8 cellular contexts compared by ENCODE assay signal in the genomic region with DNA sequence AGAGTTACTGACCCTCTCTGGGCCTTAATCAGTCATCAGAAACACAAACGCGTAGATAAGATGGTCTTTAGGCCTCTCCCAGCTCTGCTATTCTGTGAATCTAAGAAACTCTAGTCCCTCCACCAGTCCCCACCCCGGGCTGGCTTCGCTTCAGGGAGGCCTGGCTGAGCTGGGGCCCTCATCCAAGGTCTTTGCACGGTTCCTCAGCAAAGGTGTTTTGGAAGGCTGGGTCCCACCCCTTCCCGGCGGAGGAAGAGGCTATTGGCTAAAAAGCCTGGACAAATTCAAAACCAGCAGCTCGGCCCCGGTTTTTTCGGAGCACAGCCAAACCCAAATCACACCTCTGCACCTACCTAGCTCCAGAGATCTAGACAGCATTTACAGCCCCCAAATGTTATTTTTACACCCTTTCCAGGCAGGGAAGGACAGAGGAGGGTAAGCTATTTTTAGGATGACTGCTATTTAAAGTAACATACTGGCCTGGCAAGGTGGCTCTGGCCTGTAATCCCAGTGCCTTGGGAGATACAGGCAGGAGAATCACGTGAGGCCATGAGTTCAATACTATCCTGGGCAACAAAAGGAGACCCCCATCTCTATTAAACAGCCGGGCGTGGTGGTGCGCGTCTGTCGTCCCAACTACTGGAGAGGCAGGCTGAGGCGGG. TPM values are rescaled to one million over a fixed set of nuclear protein-coding genes. Genes with fewer than 3 reads are reported as not detected.
A peak's percentile ranks its signal among the peaks of the same experiment; 100 is the strongest.
DNase-seq lines count a peak whose midpoint lies in the region; ATAC-seq and TF ChIP-seq lines count a peak whose summit lies in the region.

No MANE protein-coding gene starts in this region.

- no peaks in the 10 kb centered on the region for H3K4me1 ChIP-seq in H9 (ENCODE audit: insufficient read depth, low read length)

- H3K9me3 Mint-ChIP-seq in H9 = no peaks in the 10 kb centered on the region
- no peaks in the 10 kb centered on the region for H3K9me3 Mint-ChIP-seq in activated T-helper 1 cell treated with anti-CD3 and anti-CD28 coated beads, Interleukin-12 subunit alpha, Interleukin-12 subunit beta, Interleukin-2, Interleukin-4 antibody, amounts not matched to agents 30 ng/mL and 10 ng/mL and 1 ng/mL, durations not matched to agents 14 hours and 24 hours and 36 hours

- H3K23me2 ChIP-seq in H9 (ENCODE audit: insufficient read length, low read depth, low read length, poor library complexity, severe bottlenecking) = no peaks in the 10 kb centered on the region

- peaks cover 2% of the 10 kb centered on the region; the same call in 1 of the 2 replicates for H3K27me3 Mint-ChIP-seq in H9 (ENCODE audit: low read depth)
- peaks cover 9% of the 10 kb centered on the region for H3K27me3 Mint-ChIP-seq in activated T-helper 1 cell treated with anti-CD3 and anti-CD28 coated beads, Interleukin-12 subunit alpha, Interleukin-12 subunit beta, Interleukin-2, Interleukin-4 antibody, amounts not matched to agents 30 ng/mL and 10 ng/mL and 1 ng/mL, durations not matched to agents 14 hours and 24 hours and 36 hours (ENCODE audit: insufficient read depth)

- no peak overlapping the region for H3K9ac ChIP-seq in H9 (ENCODE audit: extremely low read depth, insufficient read length, low read length)

- ATAC-seq in left cardiac atrium (peak; percentile 27 to 52), sciatic nerve (peak; percentile 3), GM21528 (IDR thresholded peaks at IDR 0.05; ENCODE audit: low FRiP score, unreplicated experiment) (no peak)

- H3K27ac Mint-ChIP-seq in H9 = peak overlapping the region; percentile 86 to 94 (median 91)
- H3K27ac Mint-ChIP-seq in activated T-helper 1 cell treated with anti-CD3 and anti-CD28 coated beads, Interleukin-12 subunit alpha, Interleukin-12 subunit beta, Interleukin-2, Interleukin-4 antibody, amounts not matched to agents 30 ng/mL and 10 ng/mL and 1 ng/mL, durations not matched to agents 14 hours and 24 hours and 36 hours = peak overlapping the region; percentile 12

- no peak overlapping the region for H4K8ac ChIP-seq in H9 (replicated peaks; ENCODE audit: insufficient read length, low read depth, low read length)

- no peak overlapping the region for H2BK15ac ChIP-seq in H9 (ENCODE audit: low read depth, low read length)

- H3K36me3 Mint-ChIP-seq in H9 (ENCODE audit: insufficient read depth in 1 of 3, low read depth in 3 of 3) = no peaks in the 10 kb centered on the region
- H3K36me3 Mint-ChIP-seq in activated T-helper 1 cell treated with anti-CD3 and anti-CD28 coated beads, Interleukin-12 subunit alpha, Interleukin-12 subunit beta, Interleukin-2, Interleukin-4 antibody, amounts not matched to agents 30 ng/mL and 10 ng/mL and 1 ng/mL, durations not matched to agents 14 hours and 24 hours and 36 hours (ENCODE audit: low read depth) = no peaks in the 10 kb centered on the region

- intact Hi-C loops in activated T-helper 1 cell treated with anti-CD3 and anti-CD28 coated beads, Interleukin-12 subunit alpha, Interleukin-12 subunit beta, Interleukin-2, Interleukin-4 antibody, amounts not matched to agents 30 ng/mL and 10 ng/mL and 1 ng/mL, durations not matched to agents 14 hours and 24 hours and 36 hours (cut with micrococcal nuclease) = no loop called here
- intact Hi-C loops in left cardiac atrium (cut with DNase I) (loop anchor here in 1 of 2 donors (5.0 to 10.0 kb wide), 2 partner anchors 88 to 195 kb away; partner anchors contain the start of genes CECR2 and IL17RA), sciatic nerve (cut with DNase I) (loop anchor here (10.0 kb wide), 1 partner anchor 332 kb away; no protein-coding TSS in a partner anchor)

- H3K4me1 Mint-ChIP-seq in H9 = peaks cover 17 to 19% of the 10 kb centered on the region in 2 experiments
- peaks cover 5% of the 10 kb centered on the region for H3K4me1 Mint-ChIP-seq in activated T-helper 1 cell treated with anti-CD3 and anti-CD28 coated beads, Interleukin-12 subunit alpha, Interleukin-12 subunit beta, Interleukin-2, Interleukin-4 antibody, amounts not matched to agents 30 ng/mL and 10 ng/mL and 1 ng/mL, durations not matched to agents 14 hours and 24 hours and 36 hours (ENCODE audit: low read depth)

- no peak overlapping the region for H2BK120ac ChIP-seq in H9 (ENCODE audit: low read depth, low read length, poor library complexity, severe bottlenecking)

- no CpG with 5 or more reads among the region's 17 CpGs for WGBS in H9 (ENCODE audit: extremely low coverage, insufficient read length, low lambda C conversion rate)

- H2BK20ac ChIP-seq in H9 (ENCODE audit: low read depth, low read length, poor library complexity, severe bottlenecking) = no peak overlapping the region

- H3K4me2 ChIP-seq in H9 (ENCODE audit: insufficient read depth, insufficient read length, low read length) = peak overlapping the region; percentile 39

- H4K5ac ChIP-seq in H9 (ENCODE audit: insufficient read length, low read depth, low read length) = no peak overlapping the region

- no peaks in the 10 kb centered on the region for H3K27me3 ChIP-seq in H9 (ENCODE audit: insufficient read depth, low read length)

- no peak overlapping the region for H4K91ac ChIP-seq in H9 (ENCODE audit: insufficient read length, low read depth, low read length)

- no peak overlapping the region for H3K56ac ChIP-seq in H9 (ENCODE audit: insufficient read length, low read depth, low read length)

- no peak overlapping the region for H3K14ac ChIP-seq in H9 (ENCODE audit: insufficient read depth, low read length)

- no peak overlapping the region for H2BK12ac ChIP-seq in H9 (ENCODE audit: insufficient read length, low read depth, low read length)

- no peaks in the 10 kb centered on the region for H3K79me1 ChIP-seq in H9 (ENCODE audit: insufficient read depth, low read depth, low read length, poor library complexity, severe bottlenecking)

- no peak overlapping the region for H2BK5ac ChIP-seq in H9 (ENCODE audit: insufficient read length, low read length)

- H3K18ac ChIP-seq in H9 (ENCODE audit: insufficient read length, low read depth, low read length) = no peak overlapping the region

- no peak overlapping the region for H3K27ac ChIP-seq in H9 (ENCODE audit: insufficient read length, low read depth, low read length)

- peak overlapping the region; percentile 73 to 86 for H3K4me3 Mint-ChIP-seq in H9
- H3K4me3 Mint-ChIP-seq in activated T-helper 1 cell treated with anti-CD3 and anti-CD28 coated beads, Interleukin-12 subunit alpha, Interleukin-12 subunit beta, Interleukin-2, Interleukin-4 antibody, amounts not matched to agents 30 ng/mL and 10 ng/mL and 1 ng/mL, durations not matched to agents 14 hours and 24 hours and 36 hours = peak overlapping the region; percentile 62

- DNase-seq in H9 (peak; percentile 66), left cardiac atrium (peak; percentile 62), sciatic nerve (ENCODE audit: low spot score) (peak; percentile 68), HCEC 1CT (no peak), HT-29 (ENCODE audit: low spot score) (no peak), activated gamma-delta T cell treated with Interleukin-2 at 50 U/mL for 16 hours (no peak)
- DNase-seq in activated T-helper 1 cell treated with anti-CD3 and anti-CD28 coated beads, Interleukin-12 subunit alpha, Interleukin-12 subunit beta, Interleukin-2, Interleukin-4 antibody, amounts not matched to agents 30 ng/mL and 10 ng/mL and 1 ng/mL, durations not matched to agents 14 hours and 24 hours and 36 hours (ENCODE audit: low spot score) = no peak

- H2AK5ac ChIP-seq in H9 (ENCODE audit: insufficient read length, low read length) = no peak overlapping the region

- no peaks in the 10 kb centered on the region for H3K79me2 ChIP-seq in H9 (ENCODE audit: insufficient read depth, low read length)

- H2AFZ ChIP-seq in H9 (ENCODE audit: low read length) = no peak overlapping the region

- H4K20me1 ChIP-seq in H9 (ENCODE audit: control insufficient read depth, insufficient read depth, insufficient read length) = no peaks in the 10 kb centered on the region

- H3K4ac ChIP-seq in H9 (ENCODE audit: low read depth, low read length) = no peak overlapping the region

- H3K9me3 ChIP-seq in H9 (ENCODE audit: control insufficient read depth, low read depth, low read length) = no peaks in the 10 kb centered on the region

- H3T11ph ChIP-seq in H9 (ENCODE audit: low read length) = no peak overlapping the region

- TF ChIP-seq CTCF in H9 (conservative IDR thresholded peaks at IDR 0.05) = no peak

- no peak overlapping the region for H3K23ac ChIP-seq in H9 (ENCODE audit: insufficient read length, low read depth, low read length)

RNA-seq across cellular contexts. Expression of gene HDHD5, which starts 13.2 kb away (rescaled TPM):
- total RNA-seq in H9 (2021) (68.4 and 71.3 TPM in 2 replicates), left cardiac atrium (10 to 100 TPM; 36.0 to 37.5 TPM), sciatic nerve (19.1 TPM)
- 39.1 and 42.1 TPM in 2 replicates for total RNA-seq in activated T-helper 1 cell treated with anti-CD3 and anti-CD28 coated beads, Interleukin-12 subunit alpha, Interleukin-12 subunit beta, Interleukin-2, Interleukin-4 antibody, amounts not matched to agents 30 ng/mL and 10 ng/mL and 1 ng/mL, durations not matched to agents 14 hours and 24 hours and 36 hours
- 65.3 and 74.3 TPM in 2 replicates for total RNA-seq in HT-29 (2014; rRNA removed; shearing (Covaris generic))

RNA-seq across cellular contexts. Expression of gene ADA2, which starts 46.9 kb away (rescaled TPM):
- total RNA-seq in H9 (2021) (57.2 and 59.3 TPM in 2 replicates), left cardiac atrium (10 to 100 TPM; 25.4 to 34.1 TPM), sciatic nerve (29.6 TPM)
- total RNA-seq in activated T-helper 1 cell treated with anti-CD3 and anti-CD28 coated beads, Interleukin-12 subunit alpha, Interleukin-12 subunit beta, Interleukin-2, Interleukin-4 antibody, amounts not matched to agents 30 ng/mL and 10 ng/mL and 1 ng/mL, durations not matched to agents 14 hours and 24 hours and 36 hours = 3.4 and 3.7 TPM in 2 replicates
- not detected in 2 replicates for total RNA-seq in HT-29 (2014; rRNA removed; shearing (Covaris generic))

RNA-seq across cellular contexts. Expression of gene TMEM121B, which starts 51.1 kb away (rescaled TPM):
- total RNA-seq in H9 (2021) = 8.1 and 8.7 TPM in 2 replicates
- 0.20 and 0.23 TPM in 2 replicates for total RNA-seq in activated T-helper 1 cell treated with anti-CD3 and anti-CD28 coated beads, Interleukin-12 subunit alpha, Interleukin-12 subunit beta, Interleukin-2, Interleukin-4 antibody, amounts not matched to agents 30 ng/mL and 10 ng/mL and 1 ng/mL, durations not matched to agents 14 hours and 24 hours and 36 hours
- total RNA-seq in left cardiac atrium = under 1 TPM; 0.80 to 0.97 TPM
- total RNA-seq in sciatic nerve = 0.94 TPM
- 0.05 TPM in 1 of 2 replicates, not detected in the other for total RNA-seq in HT-29 (2014; rRNA removed; shearing (Covaris generic))

Comparison
In these comparisons a context has a peak if more than half of its experiments do, and no peak if none do; other contexts are left out.
1. DNase-seq: peak in H9 (single experiment), left cardiac atrium (single experiment) and sciatic nerve (single experiment); none in activated T-helper 1 cell treated with anti-CD3 and anti-CD28 coated beads, Interleukin-12 subunit alpha, Interleukin-12 subunit beta, Interleukin-2, Interleukin-4 antibody, amounts not matched to agents 30 ng/mL and 10 ng/mL and 1 ng/mL, durations not matched to agents 14 hours and 24 hours and 36 hours (single experiment), HCEC 1CT (single experiment), HT-29 (single experiment) and activated gamma-delta T cell treated with Interleukin-2 at 50 U/mL for 16 hours (single experiment).